In genomic region chr7:92953657-92954056, GRCh38 we compare ENCODE assay signal across 1 cellular context.
TF ChIP-seq lines count a peak whose summit lies in the region.

No MANE protein-coding gene starts in this region.

TF ChIP-seq in HepG2, 621 proteins besides CTCF, POLR2A, EP300 and RAD21 (continued from another document):
- no peak for TF ChIP-seq HMGA1 (CRISPR knock-in tag; conservative IDR thresholded peaks at IDR 0.05)
- no peak for TF ChIP-seq TGIF2 (CRISPR knock-in tag; IDR thresholded peaks at IDR 0.05)
- no peak for TF ChIP-seq KMT2A (CRISPR knock-in tag; IDR thresholded peaks at IDR 0.05)
- TF ChIP-seq, protein P1, sequence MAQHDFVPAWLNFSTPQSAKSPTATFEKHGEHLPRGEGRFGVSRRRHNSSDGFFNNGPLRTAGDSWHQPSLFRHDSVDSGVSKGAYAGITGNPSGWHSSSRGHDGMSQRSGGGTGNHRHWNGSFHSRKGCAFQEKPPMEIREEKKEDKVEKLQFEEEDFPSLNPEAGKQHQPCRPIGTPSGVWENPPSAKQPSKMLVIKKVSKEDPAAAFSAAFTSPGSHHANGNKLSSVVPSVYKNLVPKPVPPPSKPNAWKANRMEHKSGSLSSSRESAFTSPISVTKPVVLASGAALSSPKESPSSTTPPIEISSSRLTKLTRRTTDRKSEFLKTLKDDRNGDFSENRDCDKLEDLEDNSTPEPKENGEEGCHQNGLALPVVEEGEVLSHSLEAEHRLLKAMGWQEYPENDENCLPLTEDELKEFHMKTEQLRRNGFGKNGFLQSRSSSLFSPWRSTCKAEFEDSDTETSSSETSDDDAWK (CRISPR knock-in tag; IDR thresholded peaks at IDR 0.05) = no peak
- TF ChIP-seq, protein P2, sequence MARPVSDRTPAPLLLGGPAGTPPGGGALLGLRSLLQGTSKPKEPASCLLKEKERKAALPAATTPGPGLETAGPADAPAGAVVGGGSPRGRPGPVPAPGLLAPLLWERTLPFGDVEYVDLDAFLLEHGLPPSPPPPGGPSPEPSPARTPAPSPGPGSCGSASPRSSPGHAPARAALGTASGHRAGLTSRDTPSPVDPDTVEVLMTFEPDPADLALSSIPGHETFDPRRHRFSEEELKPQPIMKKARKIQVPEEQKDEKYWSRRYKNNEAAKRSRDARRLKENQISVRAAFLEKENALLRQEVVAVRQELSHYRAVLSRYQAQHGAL (CRISPR knock-in tag; IDR thresholded peaks at IDR 0.05; ENCODE audit: not compliant biosample characterization) = no peak
- no peak for TF ChIP-seq ZNF720 (CRISPR knock-in tag; IDR thresholded peaks at IDR 0.05)
- no peak for TF ChIP-seq ZNF430 (CRISPR knock-in tag; IDR thresholded peaks at IDR 0.05)
- TF ChIP-seq ZNF33B (CRISPR knock-in tag; IDR thresholded peaks at IDR 0.05) = no peak
- TF ChIP-seq SAFB2 (CRISPR knock-in tag; IDR thresholded peaks at IDR 0.05; ENCODE audit: borderline replicate concordance, low read depth) = no peak
- no peak for TF ChIP-seq ZNF564 (CRISPR knock-in tag; IDR thresholded peaks at IDR 0.05)
- no peak for TF ChIP-seq KLF12 (CRISPR knock-in tag; IDR thresholded peaks at IDR 0.05; ENCODE audit: borderline replicate concordance)
- no peak for TF ChIP-seq TP53 (CRISPR knock-in tag; conservative IDR thresholded peaks at IDR 0.05)
- no peak for TF ChIP-seq SIN3B (IDR thresholded peaks at IDR 0.05; ENCODE audit: low read length)
- TF ChIP-seq MBD4 (IDR thresholded peaks at IDR 0.05; ENCODE audit: borderline replicate concordance, low read length) = no peak
